8 cellular contexts compared by ENCODE assay signal in genomic region chr2:136025057-136025973, GRCh38. TPM values are rescaled to one million over a fixed set of nuclear protein-coding genes. Genes with fewer than 3 reads are reported as not detected.
DNase-seq lines count a peak whose midpoint lies in the region; ATAC-seq and TF ChIP-seq lines count a peak whose summit lies in the region.

No MANE protein-coding gene starts in this region.

- H3K36me3 Mint-ChIP-seq in WTC11: no peaks in the 10 kb centered on the region

- 18% methylated on average over 43 of the region's 43 CpGs for WGBS in mesenchymal stem cell

- no peak overlapping the region for H3K23ac ChIP-seq in mesenchymal stem cell (ENCODE audit: low read length in 2 of 2)

- H3K9me3 ChIP-seq in HUES48 (ENCODE audit: control insufficient read depth, insufficient read depth, low read length) (no peaks in the 10 kb centered on the region), mesenchymal stem cell (ENCODE audit: control insufficient read depth, low read length) (no peaks in the 10 kb centered on the region)

- H3K4me3 ChIP-seq in HUES48 (ENCODE audit: low read depth, low read length) (peak overlapping the region; percentile 61), epithelial cell of esophagus (ENCODE audit: low read length) (no peak overlapping the region), mesenchymal stem cell (ENCODE audit: insufficient read depth in 1 of 2, low read depth in 1 of 2, low read length in 2 of 2) (peak overlapping the region in 1 of 2 experiments; percentile 46)

- H3K4me1 ChIP-seq in HUES48 (ENCODE audit: control insufficient read depth, insufficient read depth, low read length): peaks cover 22% of the 10 kb centered on the region
- H3K4me1 ChIP-seq in mesenchymal stem cell (ENCODE audit: control insufficient read depth, insufficient read depth, low read depth, low read length): peaks cover 6% of the 10 kb centered on the region

- H3K14ac ChIP-seq in mesenchymal stem cell (ENCODE audit: low read length in 2 of 2): no peak overlapping the region

- H3K27me3 Mint-ChIP-seq in WTC11 (ENCODE audit: low read depth): peaks cover 6% of the 10 kb centered on the region; the same call in 1 of the 2 replicates

- H3K9ac ChIP-seq in HUES48 (ENCODE audit: low read depth, low read length) (peak overlapping the region; percentile 70), mesenchymal stem cell (ENCODE audit: low read length) (peak overlapping the region; percentile 5)

- H3K36me3 ChIP-seq in HUES48 (ENCODE audit: control insufficient read depth, insufficient read depth, low read length): no peaks in the 10 kb centered on the region
- no peaks in the 10 kb centered on the region for H3K36me3 ChIP-seq in mesenchymal stem cell (ENCODE audit: control insufficient read depth in 1 of 2, insufficient read depth in 2 of 2, low read depth in 1 of 2, low read length in 2 of 2)

- H4K8ac ChIP-seq in mesenchymal stem cell (ENCODE audit: low read length): peak overlapping the region; percentile 53

- CTCF ChIA-PET in WTC11 (lab: Charles Lee): interaction anchor here (0.6 to 1.4 kb wide), 6 partner anchors 10 to 368 kb away, joined by 3 to 11 read pairs (median 3); no protein-coding TSS in a partner anchor

- no peak overlapping the region for H2AK5ac ChIP-seq in mesenchymal stem cell (ENCODE audit: low read length, severe bottlenecking)

- no peak for TF ChIP-seq CTCF in WTC11 (IDR thresholded peaks at IDR 0.05)
- TF ChIP-seq CTCF in epithelial cell of esophagus (IDR thresholded peaks at IDR 0.05; ENCODE audit: insufficient read depth, low read depth, low read length, missing control alignments): no peak

- H2BK120ac ChIP-seq in mesenchymal stem cell (ENCODE audit: low read depth, low read length): no peak overlapping the region

- H4K91ac ChIP-seq in mesenchymal stem cell (ENCODE audit: low read length): no peak overlapping the region

- peak overlapping the region; percentile 93 for H3K27ac ChIP-seq in HUES48 (ENCODE audit: low read depth, low read length)
- H3K27ac ChIP-seq in mesenchymal stem cell (ENCODE audit: low read length, poor library complexity, severe bottlenecking): no peak overlapping the region

- no peak overlapping the region for H3K18ac ChIP-seq in mesenchymal stem cell (ENCODE audit: low read depth in 1 of 2, low read length in 2 of 2)

- H3K9me3 Mint-ChIP-seq in WTC11: no peaks in the 10 kb centered on the region

- POLR2A ChIA-PET in WTC11 (lab: Charles Lee): interaction anchor here (0.6 to 1.4 kb wide), 4 partner anchors 9 to 71 kb away, joined by 3 to 4 read pairs (median 3); partner anchors contain the start of gene DARS1

- H3K27ac Mint-ChIP-seq in WTC11: peak overlapping the region; percentile 87

- peak overlapping the region; percentile 70 for H3K4me3 Mint-ChIP-seq in WTC11

- peak overlapping the region in 1 of 2 experiments; percentile 42 for H3K4ac ChIP-seq in mesenchymal stem cell (ENCODE audit: low read depth in 1 of 2, low read length in 2 of 2)

- ATAC-seq in GM18498 (IDR thresholded peaks at IDR 0.05; ENCODE audit: unreplicated experiment) (peak; percentile 72), WTC11 (peak; percentile 94), HG02840 (IDR thresholded peaks at IDR 0.05; ENCODE audit: low FRiP score, unreplicated experiment) (no peak)
- ATAC-seq in stimulated activated naive CD8-positive, alpha-beta T cell treated with anti-CD3 and anti-CD28 coated beads, Interleukin-15, Interleukin-2, amounts not matched to agents 100 U/mL and 50 U/mL, for 24 hours: peak; percentile 57

- 0 out of 2 replicates have a peak, but pooled peaks cover 6% of the 10 kb centered on the region for H3K27me3 ChIP-seq in HUES48 (ENCODE audit: control insufficient read depth, insufficient read depth, low read length)
- peaks cover 0 to 1% of the 10 kb centered on the region in 2 experiments for H3K27me3 ChIP-seq in mesenchymal stem cell (ENCODE audit: control insufficient read depth in 1 of 2, insufficient read depth in 1 of 2, low read length in 2 of 2)

- H2AFZ ChIP-seq in mesenchymal stem cell (ENCODE audit: low read depth, low read length): peak overlapping the region; percentile 64

- no peak overlapping the region for H2BK15ac ChIP-seq in mesenchymal stem cell (ENCODE audit: low read depth, poor library complexity, severe bottlenecking)

- H3K79me1 ChIP-seq in mesenchymal stem cell (replicated peaks; ENCODE audit: low read length, poor library complexity, severe bottlenecking): no peaks in the 10 kb centered on the region

- no peak overlapping the region for H2BK12ac ChIP-seq in mesenchymal stem cell (ENCODE audit: low read length in 2 of 2)

- peak overlapping the region; percentile 70 for H3K4me2 ChIP-seq in mesenchymal stem cell (ENCODE audit: low read length, poor library complexity, severe bottlenecking)

- DNase-seq in WTC11 (ENCODE audit: low spot score) (peak; percentile 89), epithelial cell of esophagus (ENCODE audit: low read depth) (peak; percentile 77), mesenchymal stem cell (peak; percentile 67), SHP77 (lab: John Stamatoyannopoulos, UW) (no peak)
- DNase-seq in stimulated activated naive CD8-positive, alpha-beta T cell treated with anti-CD3 and anti-CD28 coated beads, Interleukin-15, Interleukin-2, amounts not matched to agents 100 U/mL and 50 U/mL, for 24 hours: peak; percentile 31

- no peak overlapping the region for H2BK5ac ChIP-seq in mesenchymal stem cell (ENCODE audit: low read depth, low read length, poor library complexity, severe bottlenecking)

- H3K4me1 Mint-ChIP-seq in WTC11: peaks cover 27% of the 10 kb centered on the region

TF ChIP-seq in WTC11, 78 proteins besides CTCF, POLR2A, EP300 and RAD21 (continues in another document):
- TF ChIP-seq RORB (CRISPR knock-in tag; IDR thresholded peaks at IDR 0.05): no peak
- no peak for TF ChIP-seq ZSCAN18 (CRISPR knock-in tag; IDR thresholded peaks at IDR 0.05)
- no peak for TF ChIP-seq IRF2 (CRISPR knock-in tag; IDR thresholded peaks at IDR 0.05; ENCODE audit: borderline replicate concordance, low read depth)
- no peak for TF ChIP-seq TP53 (CRISPR knock-in tag; IDR thresholded peaks at IDR 0.05)
- no peak for TF ChIP-seq GABPB1 (CRISPR knock-in tag; IDR thresholded peaks at IDR 0.05)
- TF ChIP-seq ARID4B (CRISPR knock-in tag; IDR thresholded peaks at IDR 0.05; ENCODE audit: borderline replicate concordance): 0 out of 2 replicates have a peak, but pooled peaks have one; percentile 79
- TF ChIP-seq E2F5 (CRISPR knock-in tag; IDR thresholded peaks at IDR 0.05): peak; percentile 82; the same call in 1 of the 2 replicates
- TF ChIP-seq ZNF423 (CRISPR knock-in tag; IDR thresholded peaks at IDR 0.05): no peak
- TF ChIP-seq GRHL2 (CRISPR knock-in tag; IDR thresholded peaks at IDR 0.05; ENCODE audit: insufficient replicate concordance, severe bottlenecking): no peak

RNA-seq across cellular contexts. Expression of gene DARS1, which starts 39.9 kb away (rescaled TPM):
- total RNA-seq in WTC11 (2021): 80.9 to 95.5 TPM (median 91.7 TPM) in 3 replicates
- polyA plus RNA-seq in mesenchymal stem cell (2013, experiment 1 of 2): 62.0 TPM
- polyA plus RNA-seq in mesenchymal stem cell (2013, experiment 2 of 2): 68.1 TPM

Comparison
In these comparisons a context has a peak if more than half of its experiments do, and no peak if none do; other contexts are left out.
1. DNase-seq: peak in WTC11 (single experiment), epithelial cell of esophagus (single experiment), mesenchymal stem cell (single experiment) and stimulated activated naive CD8-positive, alpha-beta T cell treated with anti-CD3 and anti-CD28 coated beads, Interleukin-15, Interleukin-2, amounts not matched to agents 100 U/mL and 50 U/mL, for 24 hours (single experiment); none in SHP77 (0 of 2).